Comparison of ENCODE assay signal across 24 cellular contexts in genomic region chr17:68661265-68662036, GRCh38.
A peak's percentile ranks its signal among the peaks of the same experiment; 100 is the strongest.
DNase-seq lines count a peak whose midpoint lies in the region; ATAC-seq, FAIRE-seq and TF ChIP-seq lines count a peak whose summit lies in the region.
"Had no signal": no experiment of that assay in that cellular context is flagged by ENCODE, and none has a peak within 500 bp of the region (broad histone marks: within the 10 kb centered on the region; RNA-seq: fewer than 3 reads in every experiment).

No MANE protein-coding gene starts in this region.

- WGBS in liver: 66% methylated on average over 3 of the region's 3 CpGs
- 16% methylated on average over 3 of the region's 3 CpGs for WGBS in HepG2 (ENCODE audit: low lambda C conversion rate)

- peak overlapping the region; percentile 7 to 42 for H3K27ac ChIP-seq in liver (ENCODE audit: low read depth in 1 of 2, low read length in 2 of 2)
- no peak overlapping the region for H3K27ac ChIP-seq in HepG2 (ENCODE audit: extremely low read length, insufficient read depth, low read length)
- H3K27ac ChIP-seq in iPS-20b (ENCODE audit: low read length): no peak overlapping the region
- H3K27ac ChIP-seq: 22Rv1, BLaER1, C4-2B, GM23248 had no signal

- H3K9me3 ChIP-seq in liver (ENCODE audit: control insufficient read depth in 4 of 4, low read length in 3 of 4) (no peaks in the 10 kb centered on the region), HepG2 (ENCODE audit: low read length) (no peaks in the 10 kb centered on the region), iPS-20b (ENCODE audit: insufficient read depth, low read depth, low read length) (no peaks in the 10 kb centered on the region)
- H3K9me3 ChIP-seq: Caco-2 had no signal

- peak overlapping the region; percentile 37; the same call in 1 of the 2 replicates for H3K27ac Mint-ChIP-seq in WTC11
- H3K27ac Mint-ChIP-seq: B cell; CD4-positive, CD25-positive, alpha-beta regulatory T cell; CD8-positive, alpha-beta T cell had no signal

- TF ChIP-seq RAD21 in liver (IDR thresholded peaks at IDR 0.05) (no peak), HepG2 (CRISPR knock-in tag; IDR thresholded peaks at IDR 0.05) (no peak)

- H3K36me3 ChIP-seq in liver (ENCODE audit: control insufficient read depth in 4 of 4, insufficient read depth in 3 of 4, low read depth in 1 of 4, low read length in 3 of 4) (no peaks in the 10 kb centered on the region), HepG2 (replicated peaks in 1 of 2; ENCODE audit: control insufficient read depth in 1 of 2, insufficient read depth in 2 of 2, low read length in 2 of 2) (no peaks in the 10 kb centered on the region), iPS-20b (ENCODE audit: insufficient read depth, low read depth, low read length) (no peaks in the 10 kb centered on the region)
- H3K36me3 ChIP-seq: BLaER1 had no signal

- no peaks in the 10 kb centered on the region for H3K27me3 Mint-ChIP-seq in WTC11 (ENCODE audit: low read depth)

- ATAC-seq in HepG2: no peak
- ATAC-seq in WTC11: peak; percentile 62
- no peak for ATAC-seq in HG03432 (IDR thresholded peaks at IDR 0.05; ENCODE audit: unreplicated experiment)
- ATAC-seq: CD8-positive, alpha-beta T cell had no signal

- H3K27me3 ChIP-seq in liver (ENCODE audit: control insufficient read depth in 4 of 4, insufficient read depth in 4 of 4, low read length in 3 of 4) (no peaks in the 10 kb centered on the region), HepG2 (ENCODE audit: control insufficient read depth in 1 of 2, insufficient read depth in 2 of 2, low read length in 2 of 2) (0 out of 5 replicates have a peak, but pooled peaks cover 0 to 4% of the 10 kb centered on the region in 2 experiments), iPS-20b (ENCODE audit: insufficient read depth, low read length) (no peaks in the 10 kb centered on the region)
- H3K27me3 ChIP-seq: BLaER1 had no signal

- intact Hi-C loops in HepG2 (cut with micrococcal nuclease; ENCODE audit: unreplicated experiment): no loop called here

- no peak for FAIRE-seq in HepG2 (lab: Jason Lieb, UNC)
- FAIRE-seq: A204.1, G401.6, GM12892, GM19239, H54 had no signal

- CTCF ChIA-PET in HepG2 (lab: Yijun Ruan, JAX; ENCODE audit: low intra/inter-chr PET ratio, low total read pairs) (no interaction called here), WTC11 (lab: Charles Lee) (no interaction called here)

- H3K9me3 Mint-ChIP-seq in WTC11: peaks cover 16% of the 10 kb centered on the region
- H3K9me3 Mint-ChIP-seq: CD8-positive, alpha-beta T cell had no signal

- peaks cover 8% of the 10 kb centered on the region for H3K36me3 Mint-ChIP-seq in WTC11
- H3K36me3 Mint-ChIP-seq: CD4-positive, CD25-positive, alpha-beta regulatory T cell; CD8-positive, alpha-beta T cell had no signal

- POLR2A ChIA-PET in HepG2 (lab: Yijun Ruan, JAX): interaction anchor here (0.5 kb wide), 1 partner anchor 133 kb away, joined by 3 read pairs; no protein-coding TSS in a partner anchor
- POLR2A ChIA-PET in WTC11 (lab: Charles Lee): no interaction called here

- H3K4me1 ChIP-seq in liver (ENCODE audit: control insufficient read depth in 4 of 4, insufficient read depth in 4 of 4, low read length in 3 of 4): peaks cover 0 to 27% (median 20%) of the 10 kb centered on the region in 4 donors
- peaks cover 10% of the 10 kb centered on the region for H3K4me1 ChIP-seq in HepG2 (ENCODE audit: insufficient read depth, low read length)
- H3K4me1 ChIP-seq in iPS-20b (ENCODE audit: insufficient read depth, low read length): peaks cover 19% of the 10 kb centered on the region
- H3K4me1 ChIP-seq: BLaER1 had no signal

- TF ChIP-seq CTCF in liver (IDR thresholded peaks at IDR 0.05; ENCODE audit: low read depth, low read length, missing input control) (no peak), HepG2 (CRISPR knock-in tag; IDR thresholded peaks at IDR 0.05) (no peak), WTC11 (IDR thresholded peaks at IDR 0.05) (no peak)

- no peak for DNase-seq in HepG2 (ENCODE audit: low spot score)
- DNase-seq in WTC11 (ENCODE audit: low spot score): no peak
- DNase-seq in NCI-H446 (lab: John Stamatoyannopoulos, UW): no peak
- DNase-seq in NCI-H2107 treated with DMSO at 0.1 percent for 48 hours (lab: John Stamatoyannopoulos, UW; ENCODE audit: unreplicated experiment): no peak
- no peak for DNase-seq in stimulated activated CD4-positive, alpha-beta T cell treated with anti-CD3 and anti-CD28 coated beads, Interleukin-15, amount 100 ng/mL, for 24 hours
- DNase-seq: Caco-2; CD4-positive, CD25-positive, alpha-beta regulatory T cell; CD8-positive, alpha-beta T cell; DMS153; DND-41; GM23248; HCEC 1CT had no signal

- no peak overlapping the region for H3K4me3 Mint-ChIP-seq in WTC11
- H3K4me3 Mint-ChIP-seq: B cell; CD4-positive, CD25-positive, alpha-beta regulatory T cell; CD8-positive, alpha-beta T cell had no signal

- no peak overlapping the region for H2AFZ ChIP-seq in HepG2 (ENCODE audit: low read length)

- no peak overlapping the region for H3K4me3 ChIP-seq in liver (ENCODE audit: low read depth in 1 of 3, low read length in 3 of 3)
- no peak overlapping the region for H3K4me3 ChIP-seq in HepG2 (replicated peaks in 1 of 3; ENCODE audit: insufficient read depth in 1 of 3, low read depth in 2 of 3, low read length in 3 of 3)
- peak overlapping the region; percentile 46; the same call in 1 of the 2 replicates for H3K4me3 ChIP-seq in iPS-20b (ENCODE audit: low read length)
- H3K4me3 ChIP-seq: BLaER1, GM23248 had no signal

- TF ChIP-seq EP300 in HepG2 (IDR thresholded peaks at IDR 0.05; ENCODE audit: low read depth in 2 of 2, low read length in 2 of 2) (no peak), HepG2 (CRISPR knock-in tag; IDR thresholded peaks at IDR 0.05; ENCODE audit: borderline replicate concordance) (no peak)

- peaks cover 35% of the 10 kb centered on the region for H3K4me1 Mint-ChIP-seq in WTC11
- H3K4me1 Mint-ChIP-seq: B cell; CD4-positive, CD25-positive, alpha-beta regulatory T cell had no signal

- no peak for TF ChIP-seq POLR2A in HepG2 (IDR thresholded peaks at IDR 0.05; ENCODE audit: insufficient read depth in 1 of 2, low read depth in 2 of 2, low read length in 2 of 2)

- H3K4me2 ChIP-seq in HepG2 (ENCODE audit: low read depth, low read length): no peak overlapping the region
- H3K4me2 ChIP-seq: BLaER1 had no signal

- no TSS peak for BruUV-seq in HepG2 (replicated peaks; lab: Mats Ljungman, UMichigan)

- no peaks in the 10 kb centered on the region for H4K20me1 ChIP-seq in HepG2 (ENCODE audit: insufficient read depth, low read length)
- H4K20me1 ChIP-seq: BLaER1 had no signal

- in situ Hi-C loops in HepG2 (cut with HindIII; ENCODE audit: extremely low pct_ligation_motif_present, low pct_unique_long_range_greater_than_20kb): no loop called here

- no peaks in the 10 kb centered on the region for H3K79me2 ChIP-seq in HepG2 (ENCODE audit: insufficient read depth, low read length)

- H3K9ac ChIP-seq in liver (ENCODE audit: low read depth in 1 of 2, low read length in 2 of 2): no peak overlapping the region
- H3K9ac ChIP-seq in HepG2 (ENCODE audit: insufficient read depth, low read depth, low read length): no peak overlapping the region
- H3K9ac ChIP-seq in iPS-20b (ENCODE audit: low read depth, low read length): peak overlapping the region; percentile 39; the same call in 1 of the 2 replicates
- H3K9ac ChIP-seq: BLaER1, GM23248 had no signal

TF ChIP-seq in liver, 16 proteins besides CTCF, POLR2A, EP300 and RAD21 (continues in another document):
- no peak for TF ChIP-seq FOXA1 (IDR thresholded peaks at IDR 0.05)

TF ChIP-seq in WTC11, 78 proteins besides CTCF, POLR2A, EP300 and RAD21:
- TF ChIP-seq ZNF219 (CRISPR knock-in tag; IDR thresholded peaks at IDR 0.05; ENCODE audit: borderline replicate concordance) (no peak), ZNF121 (CRISPR knock-in tag; IDR thresholded peaks at IDR 0.05) (no peak), ZNF416 (CRISPR knock-in tag; IDR thresholded peaks at IDR 0.05) (no peak), EMX1 (CRISPR knock-in tag; IDR thresholded peaks at IDR 0.05) (no peak), ZMAT4 (CRISPR knock-in tag; IDR thresholded peaks at IDR 0.05) (no peak), E2F1 (CRISPR knock-in tag; IDR thresholded peaks at IDR 0.05) (no peak), CDX4 (CRISPR knock-in tag; IDR thresholded peaks at IDR 0.05; ENCODE audit: borderline replicate concordance) (no peak)

Comparison
In these comparisons a context has a peak if more than half of its experiments do, and no peak if none do; other contexts are left out.
1. H3K27ac ChIP-seq: peak in liver (2 of 2); none in HepG2 (single experiment) and iPS-20b (single experiment).